ENCODE assay signal across 8 cellular contexts in genomic region chr12:14454098-14454907, GRCh38.
A peak's percentile ranks its signal among the peaks of the same experiment; 100 is the strongest.
DNase-seq lines count a peak whose midpoint lies in the region; ATAC-seq, FAIRE-seq and TF ChIP-seq lines count a peak whose summit lies in the region.

No MANE protein-coding gene starts in this region.

- H3K79me2 ChIP-seq in KMS-11 (ENCODE audit: insufficient read depth, low read depth) = 0 out of 2 replicates have a peak, but pooled peaks cover 18% of the 10 kb centered on the region
- peaks cover 15% of the 10 kb centered on the region for H3K79me2 ChIP-seq in endothelial cell of umbilical vein (ENCODE audit: control insufficient read depth, insufficient read depth, low read length)

- intact Hi-C loops in endothelial cell of umbilical vein (cut with micrococcal nuclease) = loop anchor here (1.0 kb wide), 2 partner anchors 198 to 216 kb away; no protein-coding TSS in a partner anchor

- DNase-seq in DMS 273 (lab: John Stamatoyannopoulos, UW; ENCODE audit: unreplicated experiment) (peak; percentile 70), endothelial cell of umbilical vein (ENCODE audit: low read depth, low spot score) (peak; percentile 33), neuronal stem cell (ENCODE audit: low spot score) (peak; percentile 30), dedifferentiated amniotic fluid mesenchymal stem cell (ENCODE audit: extremely low spot score) (no peak), cortex of kidney (lab: John Stamatoyannopoulos, UW) (no peak)

- H3K4me3 ChIP-seq in KMS-11 (IDR thresholded peaks at IDR 0.05; ENCODE audit: insufficient read depth, low read depth, low read length) (no peak overlapping the region), endothelial cell of umbilical vein (replicated peaks in 1 of 3; ENCODE audit: insufficient read depth in 1 of 3, low read depth in 1 of 3, low read length in 3 of 3) (no peak overlapping the region), neuronal stem cell (ENCODE audit: low read length in 2 of 2) (no peak overlapping the region)

- CTCF ChIA-PET in endothelial cell of umbilical vein (lab: Charles Lee) = interaction anchor here (1.0 to 5.3 kb wide), 20 partner anchors 9 to 268 kb away, joined by 3 to 87 read pairs (median 5); partner anchors contain the start of gene ATF7IP

- H3K36me3 ChIP-seq in KMS-11 (ENCODE audit: insufficient read depth) = 0 out of 2 replicates have a peak, but pooled peaks cover 3% of the 10 kb centered on the region
- H3K36me3 ChIP-seq in endothelial cell of umbilical vein (ENCODE audit: control insufficient read depth in 2 of 2, extremely low read depth in 1 of 2, insufficient read depth in 2 of 2, low read length in 2 of 2) = peaks cover 2 to 5% of the 10 kb centered on the region in 2 experiments
- peaks cover 13 to 98% of the 10 kb centered on the region in 2 donors for H3K36me3 ChIP-seq in neuronal stem cell (replicated peaks in 1 of 2; ENCODE audit: control insufficient read depth in 2 of 2, insufficient read depth in 2 of 2, low read length in 2 of 2)

- H3K14ac ChIP-seq in neuronal stem cell (ENCODE audit: low read length) = no peak overlapping the region

- H2BK5ac ChIP-seq in neuronal stem cell (ENCODE audit: low read length) = no peak overlapping the region

- H2BK120ac ChIP-seq in neuronal stem cell (ENCODE audit: low read depth, low read length) = no peak overlapping the region

- peaks cover 2% of the 10 kb centered on the region for H3K79me1 ChIP-seq in neuronal stem cell (ENCODE audit: low read depth, low read length)

- no peak overlapping the region for H2AFZ ChIP-seq in KMS-11 (ENCODE audit: low read depth)
- no peak overlapping the region for H2AFZ ChIP-seq in endothelial cell of umbilical vein (ENCODE audit: low read depth, low read length)
- H2AFZ ChIP-seq in neuronal stem cell (ENCODE audit: low read length) = no peak overlapping the region

- no peak overlapping the region for H2AK5ac ChIP-seq in neuronal stem cell (ENCODE audit: low read depth, low read length)

- H3K23ac ChIP-seq in neuronal stem cell (ENCODE audit: low read depth, low read length, poor library complexity) = no peak overlapping the region

- H3K27ac ChIP-seq in KMS-11 (no peak overlapping the region), endothelial cell of umbilical vein (ENCODE audit: insufficient read depth, low read depth, low read length) (no peak overlapping the region), neuronal stem cell (replicated peaks; ENCODE audit: low read length) (no peak overlapping the region)

- POLR2A ChIA-PET in endothelial cell of umbilical vein (lab: Charles Lee) = interaction anchor here (0.6 to 0.7 kb wide), 2 partner anchors 86 to 473 kb away, joined by 4 read pairs; no protein-coding TSS in a partner anchor

- TF ChIP-seq CTCF in KMS-11 (conservative IDR thresholded peaks at IDR 0.05; ENCODE audit: low read depth, low read length) = peak; percentile 77
- TF ChIP-seq CTCF in endothelial cell of umbilical vein (IDR thresholded peaks at IDR 0.05; ENCODE audit: extremely low read depth in 1 of 2, insufficient read depth in 1 of 2, low read depth in 1 of 2, low read length in 2 of 2) = peak; percentile 59 to 63

- H3K9me3 ChIP-seq in endothelial cell of umbilical vein (replicated peaks; ENCODE audit: control insufficient read depth, insufficient read depth, low read length) (no peaks in the 10 kb centered on the region), neuronal stem cell (replicated peaks in 1 of 2; ENCODE audit: control insufficient read depth in 2 of 2, insufficient read depth in 1 of 2, low read depth in 1 of 2, low read length in 2 of 2) (peaks cover 0 to 27% of the 10 kb centered on the region in 2 donors)

- H4K20me1 ChIP-seq in KMS-11 (ENCODE audit: insufficient read depth) (no peaks in the 10 kb centered on the region), endothelial cell of umbilical vein (replicated peaks; ENCODE audit: control insufficient read depth, extremely low read depth, insufficient read depth, low read length) (peaks cover 2% of the 10 kb centered on the region)

- no peak overlapping the region for H3K18ac ChIP-seq in neuronal stem cell (ENCODE audit: low read length)

- no peaks in the 10 kb centered on the region for H3K27me3 ChIP-seq in KMS-11 (ENCODE audit: insufficient read depth, low read depth)
- H3K27me3 ChIP-seq in endothelial cell of umbilical vein (ENCODE audit: control insufficient read depth in 2 of 2, insufficient read depth in 2 of 2, low read length in 2 of 2) = no peaks in the 10 kb centered on the region
- H3K27me3 ChIP-seq in neuronal stem cell (ENCODE audit: control insufficient read depth in 3 of 3, insufficient read depth in 3 of 3, low read depth in 1 of 3, low read length in 3 of 3) = no peaks in the 10 kb centered on the region

- WGBS in neuronal stem cell (ENCODE audit: extremely low coverage in 2 of 2, insufficient read length in 2 of 2, insufficient replicate concordance in 1 of 2), 2 donors = no CpG with 5 or more reads among the region's 2 CpGs

- dilution Hi-C loops in endothelial cell of umbilical vein (cut with MboI; ENCODE audit: extremely low pct_ligation_motif_present, low sequenced_read_pairs) = no loop called here

- H3K4ac ChIP-seq in neuronal stem cell (ENCODE audit: low read length) = no peak overlapping the region

- no peaks in the 10 kb centered on the region for H3K9me1 ChIP-seq in endothelial cell of umbilical vein (replicated peaks; ENCODE audit: control insufficient read depth, extremely low read depth, insufficient read depth, low read length)

- H3K4me1 ChIP-seq in KMS-11 (ENCODE audit: low read depth, poor library complexity, severe bottlenecking) (peaks cover 6% of the 10 kb centered on the region), endothelial cell of umbilical vein (ENCODE audit: control insufficient read depth, extremely low read depth, insufficient read depth, low read length) (no peaks in the 10 kb centered on the region), neuronal stem cell (ENCODE audit: control insufficient read depth in 2 of 2, insufficient read depth in 1 of 2, low read depth in 1 of 2, low read length in 2 of 2) (no peaks in the 10 kb centered on the region)

- FAIRE-seq in endothelial cell of umbilical vein (lab: Jason Lieb, UNC) = no peak

- no peak for TF ChIP-seq POLR2A in endothelial cell of umbilical vein (IDR thresholded peaks at IDR 0.05; ENCODE audit: low read depth, low read length)

- H2BK15ac ChIP-seq in neuronal stem cell (ENCODE audit: low read length) = no peak overlapping the region

- ATAC-seq in GM18868 (IDR thresholded peaks at IDR 0.05; ENCODE audit: unreplicated experiment) = peak; percentile 67
- ATAC-seq in SK-N-SH treated with all-trans-retinoic acid at 6 μM for 48 hours = peak; percentile 75

- H3K4me2 ChIP-seq in KMS-11 (no peak overlapping the region), endothelial cell of umbilical vein (ENCODE audit: insufficient read depth, low read length) (no peak overlapping the region), neuronal stem cell (ENCODE audit: insufficient read depth, low read length, poor library complexity, severe bottlenecking) (no peak overlapping the region)

- H4K8ac ChIP-seq in neuronal stem cell (ENCODE audit: low read depth, low read length) = no peak overlapping the region

- BruUV-seq in endothelial cell of umbilical vein (replicated peaks; lab: Mats Ljungman, UMichigan) = no TSS peak

- H2BK12ac ChIP-seq in neuronal stem cell (ENCODE audit: low read length) = no peak overlapping the region

- H3K9ac ChIP-seq in KMS-11 (no peak overlapping the region), endothelial cell of umbilical vein (replicated peaks; ENCODE audit: extremely low read depth, insufficient read depth, low read length) (no peak overlapping the region), neuronal stem cell (ENCODE audit: low read depth, low read length, poor library complexity) (no peak overlapping the region)

- H4K91ac ChIP-seq in neuronal stem cell (ENCODE audit: low read depth, low read length, poor library complexity) = no peak overlapping the region

TF ChIP-seq in SK-N-SH treated with all-trans-retinoic acid at 6 μM for 48 hours, 23 proteins besides CTCF, POLR2A, EP300 and RAD21 (continues in another document):
- TF ChIP-seq, protein P1, sequence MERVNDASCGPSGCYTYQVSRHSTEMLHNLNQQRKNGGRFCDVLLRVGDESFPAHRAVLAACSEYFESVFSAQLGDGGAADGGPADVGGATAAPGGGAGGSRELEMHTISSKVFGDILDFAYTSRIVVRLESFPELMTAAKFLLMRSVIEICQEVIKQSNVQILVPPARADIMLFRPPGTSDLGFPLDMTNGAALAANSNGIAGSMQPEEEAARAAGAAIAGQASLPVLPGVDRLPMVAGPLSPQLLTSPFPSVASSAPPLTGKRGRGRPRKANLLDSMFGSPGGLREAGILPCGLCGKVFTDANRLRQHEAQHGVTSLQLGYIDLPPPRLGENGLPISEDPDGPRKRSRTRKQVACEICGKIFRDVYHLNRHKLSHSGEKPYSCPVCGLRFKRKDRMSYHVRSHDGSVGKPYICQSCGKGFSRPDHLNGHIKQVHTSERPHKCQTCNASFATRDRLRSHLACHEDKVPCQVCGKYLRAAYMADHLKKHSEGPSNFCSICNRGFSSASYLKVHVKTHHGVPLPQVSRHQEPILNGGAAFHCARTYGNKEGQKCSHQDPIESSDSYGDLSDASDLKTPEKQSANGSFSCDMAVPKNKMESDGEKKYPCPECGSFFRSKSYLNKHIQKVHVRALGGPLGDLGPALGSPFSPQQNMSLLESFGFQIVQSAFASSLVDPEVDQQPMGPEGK (CRISPR knock-in tag; IDR thresholded peaks at IDR 0.05; ENCODE audit: borderline replicate concordance) = no peak
- TF ChIP-seq SNAI2 (CRISPR knock-in tag; IDR thresholded peaks at IDR 0.05) (no peak), ZFP3 (CRISPR knock-in tag; IDR thresholded peaks at IDR 0.05) (no peak), ZFP30 (CRISPR knock-in tag; IDR thresholded peaks at IDR 0.05) (no peak)

TF ChIP-seq in endothelial cell of umbilical vein, 7 proteins besides CTCF, POLR2A, EP300 and RAD21:
- TF ChIP-seq JUN (IDR thresholded peaks at IDR 0.05; ENCODE audit: borderline replicate concordance, insufficient read depth, insufficient read length, low read depth) (no peak), GATA2 (IDR thresholded peaks at IDR 0.05; ENCODE audit: insufficient read depth, insufficient read length, low read depth, low read length) (no peak), EZH2 (IDR thresholded peaks at IDR 0.05; ENCODE audit: borderline replicate concordance, low read depth, low read length, severe bottlenecking) (no peak), MYC (IDR thresholded peaks at IDR 0.05; ENCODE audit: low read depth, low read length) (no peak), POLR2AphosphoS5 (IDR thresholded peaks at IDR 0.05; ENCODE audit: insufficient read depth, low read depth, low read length) (no peak), MAX (IDR thresholded peaks at IDR 0.05; ENCODE audit: insufficient read depth, insufficient read length) (no peak), FOS (IDR thresholded peaks at IDR 0.05; ENCODE audit: borderline replicate concordance, insufficient read depth, low read length) (no peak)

Comparison
In these comparisons a context has a peak if more than half of its experiments do, and no peak if none do; other contexts are left out.
1. DNase-seq: peak in DMS 273 (single experiment), endothelial cell of umbilical vein (single experiment) and neuronal stem cell (single experiment); none in dedifferentiated amniotic fluid mesenchymal stem cell (single experiment) and cortex of kidney (single experiment).